18 cellular contexts compared by ENCODE assay signal in the genomic region with DNA sequence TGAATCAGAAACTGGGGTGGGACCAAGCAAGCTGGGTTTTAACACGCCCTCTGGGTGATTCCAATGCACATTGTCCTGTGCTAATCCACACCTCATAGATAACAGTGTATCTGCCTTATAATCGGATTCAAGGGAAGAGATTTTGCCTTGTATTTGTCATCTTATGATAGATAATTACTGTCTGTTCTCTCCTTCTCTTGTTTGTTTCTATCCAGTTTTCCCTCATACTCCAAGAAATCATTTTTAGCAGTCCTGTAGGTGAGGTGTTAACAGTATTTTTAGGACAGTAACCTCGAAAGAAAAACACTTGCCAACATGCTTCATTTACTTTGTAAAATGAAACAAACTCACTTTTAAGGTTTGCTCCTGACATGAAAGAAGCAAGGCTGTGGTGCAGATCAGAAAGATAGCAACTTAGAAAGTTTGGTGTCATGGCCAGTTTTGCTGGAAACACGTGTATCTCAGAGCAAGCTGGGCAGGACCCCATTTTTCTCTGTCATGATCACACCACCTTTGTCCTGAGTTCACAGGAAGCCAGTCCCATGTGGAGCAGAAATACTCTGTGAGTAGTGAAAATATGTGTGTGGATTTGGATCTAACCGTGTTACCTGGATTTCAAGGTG.
A peak's percentile ranks its signal among the peaks of the same experiment; 100 is the strongest.
DNase-seq lines count a peak whose midpoint lies in the region; ATAC-seq and TF ChIP-seq lines count a peak whose summit lies in the region.
"Had no signal": no experiment of that assay in that cellular context is flagged by ENCODE, and none has a peak within 500 bp of the region (broad histone marks: within the 10 kb centered on the region; RNA-seq: fewer than 3 reads in every experiment).

No MANE protein-coding gene starts in this region.

- H4K20me1 ChIP-seq in DND-41 (ENCODE audit: insufficient read depth, low read length): 0 out of 2 replicates have a peak, but pooled peaks cover 3% of the 10 kb centered on the region

- no peaks in the 10 kb centered on the region for H3K9me3 ChIP-seq in CD4-positive, alpha-beta T cell (ENCODE audit: control insufficient read depth, low read length)
- no peaks in the 10 kb centered on the region for H3K9me3 ChIP-seq in DND-41 (ENCODE audit: insufficient read depth, low read length, severe bottlenecking)
- no peaks in the 10 kb centered on the region for H3K9me3 ChIP-seq in naive thymus-derived CD4-positive, alpha-beta T cell (ENCODE audit: control insufficient read depth in 2 of 3, low read length in 3 of 3)
- H3K9me3 ChIP-seq: body of pancreas had no signal

- H3K4me1 ChIP-seq in DND-41 (ENCODE audit: insufficient read depth, low read length): peaks cover 38% of the 10 kb centered on the region
- H3K4me1 ChIP-seq in naive thymus-derived CD4-positive, alpha-beta T cell (ENCODE audit: control insufficient read depth in 2 of 2, insufficient read depth in 2 of 2, low read length in 2 of 2): peaks cover 6 to 16% of the 10 kb centered on the region in 2 donors

- H3K27me3 ChIP-seq in CD4-positive, alpha-beta T cell (ENCODE audit: control insufficient read depth, insufficient read depth, low read length): no peaks in the 10 kb centered on the region
- H3K27me3 ChIP-seq in DND-41 (ENCODE audit: insufficient read depth, low read length, poor library complexity): no peaks in the 10 kb centered on the region
- H3K27me3 ChIP-seq in naive thymus-derived CD4-positive, alpha-beta T cell (ENCODE audit: control insufficient read depth in 2 of 2, insufficient read depth in 2 of 2, low read length in 2 of 2): no peaks in the 10 kb centered on the region
- H3K27me3 ChIP-seq: body of pancreas had no signal

- no peaks in the 10 kb centered on the region for H3K36me3 Mint-ChIP-seq in CD4-positive, alpha-beta T cell (ENCODE audit: low read depth)
- peaks cover 9% of the 10 kb centered on the region for H3K36me3 Mint-ChIP-seq in activated B cell treated with CpG ODN at 0.5 μM for 24 hours (ENCODE audit: low read depth)
- H3K36me3 Mint-ChIP-seq in naive thymus-derived CD4-positive, alpha-beta T cell: no peaks in the 10 kb centered on the region
- H3K36me3 Mint-ChIP-seq in natural killer cell: no peaks in the 10 kb centered on the region
- H3K36me3 Mint-ChIP-seq: activated naive CD4-positive, alpha-beta T cell treated with anti-CD3 and anti-CD28 coated beads, Interleukin-2, amount 50 U/mL, for 24 hours had no signal

- no peak overlapping the region for H3K27ac ChIP-seq in CD4-positive, alpha-beta T cell (ENCODE audit: low read depth, low read length)
- no peak overlapping the region for H3K27ac ChIP-seq in DND-41 (ENCODE audit: low read length)
- no peak overlapping the region for H3K27ac ChIP-seq in naive thymus-derived CD4-positive, alpha-beta T cell (ENCODE audit: low read depth, low read length)
- H3K27ac ChIP-seq in substantia nigra (ENCODE audit: low read depth, low read length, poor library complexity, severe bottlenecking): no peak overlapping the region

- no peak overlapping the region for H3K4me3 ChIP-seq in DND-41 (ENCODE audit: low read depth in 1 of 2, low read length in 2 of 2)
- H3K4me3 ChIP-seq in naive thymus-derived CD4-positive, alpha-beta T cell (ENCODE audit: low read length): no peak overlapping the region
- H3K4me3 ChIP-seq: body of pancreas had no signal

- H3K79me2 ChIP-seq in DND-41 (ENCODE audit: insufficient read depth, low read length): peaks cover 48% of the 10 kb centered on the region

- H3K4me2 ChIP-seq in DND-41 (ENCODE audit: insufficient read depth, low read length): no peak overlapping the region

- ATAC-seq in CD4-positive, alpha-beta T cell (ENCODE audit: poor library complexity): no peak
- no peak for ATAC-seq in DND-41 (ENCODE audit: insufficient read depth, low read depth)
- no peak for ATAC-seq in activated B cell treated with CpG ODN at 0.5 μM for 24 hours (ENCODE audit: low read depth)
- ATAC-seq in naive thymus-derived CD4-positive, alpha-beta T cell: no peak
- no peak for ATAC-seq in natural killer cell
- ATAC-seq: activated T-cell treated with anti-CD3 and anti-CD28 coated beads, Interleukin-2, amount 50 U/mL, for 4 hours; body of pancreas; effector memory CD8-positive, alpha-beta T cell had no signal

- intact Hi-C loops in CD4-positive, alpha-beta T cell (cut with DNase I, micrococcal nuclease): no loop called here
- intact Hi-C loops in activated B cell treated with CpG ODN at 0.5 μM for 24 hours (cut with micrococcal nuclease): no loop called here
- intact Hi-C loops in naive thymus-derived CD4-positive, alpha-beta T cell (cut with micrococcal nuclease): no loop called here
- intact Hi-C loops in natural killer cell (cut with micrococcal nuclease): no loop called here

- no peak for DNase-seq in CD4-positive, alpha-beta T cell
- DNase-seq in DND-41 (peak; percentile 13), activated B cell treated with CpG ODN at 0.5 μM for 24 hours (no peak), natural killer cell (no peak), erythroblast (lab: John Stamatoyannopoulos, UW) (no peak), substantia nigra (lab: John Stamatoyannopoulos, UW) (no peak)
- no peak for DNase-seq in naive thymus-derived CD4-positive, alpha-beta T cell
- no peak for DNase-seq in central memory CD4-positive, alpha-beta T cell
- DNase-seq: activated CD4-positive, alpha-beta T cell treated with anti-CD3 and anti-CD28 coated beads, Interleukin-2, amount 50 U/mL, for 48 hours; activated T-cell treated with anti-CD3 and anti-CD28 coated beads, Interleukin-2, amount 50 U/mL, for 4 hours; body of pancreas; effector memory CD8-positive, alpha-beta T cell; IMR-90; MM.1S; NCI-H1694 treated with DMSO at 0.1 percent for 48 hours; SHP77; stimulated activated CD4-positive, alpha-beta T cell treated with anti-CD3 and anti-CD28 coated beads, Interleukin-4, amount 100 ng/mL, for 24 hours had no signal

- POLR2A ChIA-PET in CD4-positive, alpha-beta T cell (lab: Charles Lee): no interaction called here
- POLR2A ChIA-PET in activated B cell treated with CpG ODN at 0.5 μM for 24 hours (lab: Charles Lee): no interaction called here
- POLR2A ChIA-PET in naive thymus-derived CD4-positive, alpha-beta T cell (lab: Charles Lee): no interaction called here

- H3K4me1 Mint-ChIP-seq in CD4-positive, alpha-beta T cell (ENCODE audit: low read depth): peaks cover 41% of the 10 kb centered on the region
- peaks cover 89% of the 10 kb centered on the region for H3K4me1 Mint-ChIP-seq in activated B cell treated with CpG ODN at 0.5 μM for 24 hours
- H3K4me1 Mint-ChIP-seq in naive thymus-derived CD4-positive, alpha-beta T cell: peaks cover 29 to 44% (median 38%) of the 10 kb centered on the region in 7 donors
- peaks cover 20 to 31% of the 10 kb centered on the region in 2 donors for H3K4me1 Mint-ChIP-seq in natural killer cell

- no peak for TF ChIP-seq CTCF in CD4-positive, alpha-beta T cell (IDR thresholded peaks at IDR 0.05)
- TF ChIP-seq CTCF in DND-41 (IDR thresholded peaks at IDR 0.05; ENCODE audit: borderline replicate concordance, extremely low read depth, low read length, poor library complexity, severe bottlenecking) (no peak), activated B cell treated with CpG ODN at 0.5 μM for 24 hours (IDR thresholded peaks at IDR 0.05) (no peak), natural killer cell (IDR thresholded peaks at IDR 0.05) (no peak)

- H3K27me3 Mint-ChIP-seq in CD4-positive, alpha-beta T cell: no peaks in the 10 kb centered on the region
- no peaks in the 10 kb centered on the region for H3K27me3 Mint-ChIP-seq in activated B cell treated with CpG ODN at 0.5 μM for 24 hours
- H3K27me3 Mint-ChIP-seq in naive thymus-derived CD4-positive, alpha-beta T cell: no peaks in the 10 kb centered on the region
- H3K27me3 Mint-ChIP-seq in natural killer cell (ENCODE audit: low read depth in 2 of 2): no peaks in the 10 kb centered on the region
- H3K27me3 Mint-ChIP-seq: activated naive CD4-positive, alpha-beta T cell treated with anti-CD3 and anti-CD28 coated beads, Interleukin-2, amount 50 U/mL, for 24 hours; effector memory CD8-positive, alpha-beta T cell had no signal

- no peaks in the 10 kb centered on the region for H3K9me3 Mint-ChIP-seq in CD4-positive, alpha-beta T cell
- no peaks in the 10 kb centered on the region for H3K9me3 Mint-ChIP-seq in activated B cell treated with CpG ODN at 0.5 μM for 24 hours
- H3K9me3 Mint-ChIP-seq in naive thymus-derived CD4-positive, alpha-beta T cell: no peaks in the 10 kb centered on the region
- H3K9me3 Mint-ChIP-seq in natural killer cell: no peaks in the 10 kb centered on the region
- H3K9me3 Mint-ChIP-seq: activated naive CD4-positive, alpha-beta T cell treated with anti-CD3 and anti-CD28 coated beads, Interleukin-2, amount 50 U/mL, for 24 hours; activated T-cell treated with anti-CD3 and anti-CD28 coated beads, Interleukin-2, amount 50 U/mL, for 4 hours; effector memory CD8-positive, alpha-beta T cell had no signal

- no peak overlapping the region for H3K9ac ChIP-seq in DND-41 (ENCODE audit: low read depth, low read length)

- H3K4me3 Mint-ChIP-seq in CD4-positive, alpha-beta T cell: no peak overlapping the region
- H3K4me3 Mint-ChIP-seq in activated B cell treated with CpG ODN at 0.5 μM for 24 hours (no peak overlapping the region), natural killer cell (no peak overlapping the region)
- H3K4me3 Mint-ChIP-seq in naive thymus-derived CD4-positive, alpha-beta T cell: peak overlapping the region in 3 of 10 donors; percentile 2 to 55 (median 28)
- H3K4me3 Mint-ChIP-seq: activated naive CD4-positive, alpha-beta T cell treated with anti-CD3 and anti-CD28 coated beads, Interleukin-2, amount 50 U/mL, for 24 hours; activated T-cell treated with anti-CD3 and anti-CD28 coated beads, Interleukin-2, amount 50 U/mL, for 4 hours; effector memory CD8-positive, alpha-beta T cell had no signal

- CTCF ChIA-PET in CD4-positive, alpha-beta T cell (lab: Charles Lee): no interaction called here
- CTCF ChIA-PET in activated B cell treated with CpG ODN at 0.5 μM for 24 hours (lab: Charles Lee): no interaction called here
- CTCF ChIA-PET in naive thymus-derived CD4-positive, alpha-beta T cell (lab: Charles Lee): no interaction called here

- H2AFZ ChIP-seq in DND-41 (ENCODE audit: low read depth, low read length): no peak overlapping the region

- peak overlapping the region; percentile 2 for H3K27ac Mint-ChIP-seq in CD4-positive, alpha-beta T cell
- H3K27ac Mint-ChIP-seq in activated B cell treated with CpG ODN at 0.5 μM for 24 hours: peak overlapping the region; percentile 16
- peak overlapping the region in 8 of 9 donors; percentile 18 to 83 (median 58) for H3K27ac Mint-ChIP-seq in naive thymus-derived CD4-positive, alpha-beta T cell
- H3K27ac Mint-ChIP-seq in natural killer cell: peak overlapping the region in 1 of 2 donors; percentile 29
- H3K27ac Mint-ChIP-seq: activated naive CD4-positive, alpha-beta T cell treated with anti-CD3 and anti-CD28 coated beads, Interleukin-2, amount 50 U/mL, for 24 hours; effector memory CD8-positive, alpha-beta T cell had no signal

- H3K36me3 ChIP-seq in DND-41 (ENCODE audit: insufficient read depth, low read length): no peaks in the 10 kb centered on the region
- no peaks in the 10 kb centered on the region for H3K36me3 ChIP-seq in naive thymus-derived CD4-positive, alpha-beta T cell (ENCODE audit: control insufficient read depth in 2 of 3, insufficient read depth in 3 of 3, low read length in 3 of 3)

- TF ChIP-seq POLR2A in erythroblast (IDR thresholded peaks at IDR 0.05; ENCODE audit: low read length): no peak
